In genomic region chr6:81242634-81243033, GRCh38 we compare ENCODE assay signal across 22 cellular contexts.
A peak's percentile ranks its signal among the peaks of the same experiment; 100 is the strongest.
DNase-seq lines count a peak whose midpoint lies in the region; ATAC-seq and TF ChIP-seq lines count a peak whose summit lies in the region.
"Had no signal": no experiment of that assay in that cellular context is flagged by ENCODE, and none has a peak within 500 bp of the region (broad histone marks: within the 10 kb centered on the region; RNA-seq: fewer than 3 reads in every experiment).

No MANE protein-coding gene starts in this region.

- no peak overlapping the region for H3K14ac ChIP-seq in mesenchymal stem cell (ENCODE audit: low read length in 2 of 2)

- H4K91ac ChIP-seq in mesenchymal stem cell (ENCODE audit: low read length), result no peak overlapping the region

- peak overlapping the region; percentile 67 for H3K27ac Mint-ChIP-seq in HFFc6
- H3K27ac Mint-ChIP-seq in naive thymus-derived CD8-positive, alpha-beta T cell, result no peak overlapping the region
- H3K27ac Mint-ChIP-seq: CD4-positive, CD25-positive, alpha-beta regulatory T cell had no signal

- H3K79me2 ChIP-seq in ACC112 (ENCODE audit: control insufficient read depth, insufficient read depth, low read length, unreplicated experiment), result no peaks in the 10 kb centered on the region

- no peak overlapping the region for H2BK15ac ChIP-seq in mesenchymal stem cell (ENCODE audit: low read depth, poor library complexity, severe bottlenecking)

- H2AK5ac ChIP-seq in mesenchymal stem cell (ENCODE audit: low read length, severe bottlenecking), result no peak overlapping the region

- H3K4me1 ChIP-seq in ACC112 (ENCODE audit: control insufficient read depth, insufficient read depth, low read length, unreplicated experiment) (peaks cover 8% of the 10 kb centered on the region), mesenchymal stem cell (ENCODE audit: control insufficient read depth, insufficient read depth, low read depth, low read length) (no peaks in the 10 kb centered on the region), stomach (no peaks in the 10 kb centered on the region)
- H3K4me1 ChIP-seq: SJSA1 had no signal

- no CpG with 5 or more reads among the region's 2 CpGs for WGBS in mesenchymal stem cell
- 86 to 93% (median 91%) methylated on average over 2 of the region's 2 CpGs for WGBS in stomach, 5 donors

- intact Hi-C loops in stomach (cut with DNase I; ENCODE audit: low total_unique reads), result no loop called here

- POLR2A ChIA-PET in naive thymus-derived CD8-positive, alpha-beta T cell (lab: Charles Lee), result no interaction called here

- TF ChIP-seq POLR2A in stomach (IDR thresholded peaks at IDR 0.05), result no peak

- ATAC-seq in naive thymus-derived CD8-positive, alpha-beta T cell, result no peak
- no peak for ATAC-seq in HG03432 (IDR thresholded peaks at IDR 0.05; ENCODE audit: unreplicated experiment)
- ATAC-seq: GM12878, HCT116, K562 had no signal

- no peak overlapping the region for H3K18ac ChIP-seq in mesenchymal stem cell (ENCODE audit: low read depth in 1 of 2, low read length in 2 of 2)

- peak overlapping the region; percentile 54 for H3K9ac ChIP-seq in mesenchymal stem cell (ENCODE audit: low read length)

- peak overlapping the region; percentile 30; the same call in 1 of the 2 replicates for H3K27ac ChIP-seq in ACC112 (ENCODE audit: low read depth, low read length)
- no peak overlapping the region for H3K27ac ChIP-seq in mesenchymal stem cell (ENCODE audit: low read length, poor library complexity, severe bottlenecking)
- no peak overlapping the region for H3K27ac ChIP-seq in stomach
- H3K27ac ChIP-seq: 22Rv1, SJSA1 had no signal

- no peak overlapping the region for H2BK5ac ChIP-seq in mesenchymal stem cell (ENCODE audit: low read depth, low read length, poor library complexity, severe bottlenecking)

- H3K27me3 ChIP-seq in ACC112 (ENCODE audit: insufficient read depth, low read length) (no peaks in the 10 kb centered on the region), mesenchymal stem cell (ENCODE audit: control insufficient read depth in 1 of 2, insufficient read depth in 1 of 2, low read length in 2 of 2) (no peaks in the 10 kb centered on the region), stomach (no peaks in the 10 kb centered on the region)
- H3K27me3 ChIP-seq: MG63, SJSA1 had no signal

- peak overlapping the region; percentile 13; the same call in 1 of the 2 replicates for H3K4me3 Mint-ChIP-seq in HFFc6
- H3K4me3 Mint-ChIP-seq in naive thymus-derived CD8-positive, alpha-beta T cell, result no peak overlapping the region
- H3K4me3 Mint-ChIP-seq: CD4-positive, CD25-positive, alpha-beta regulatory T cell had no signal

- H3K27me3 Mint-ChIP-seq in HFFc6 (ENCODE audit: insufficient read depth), result no peaks in the 10 kb centered on the region
- no peaks in the 10 kb centered on the region for H3K27me3 Mint-ChIP-seq in naive thymus-derived CD8-positive, alpha-beta T cell
- H3K27me3 Mint-ChIP-seq: CD4-positive, CD25-positive, alpha-beta regulatory T cell had no signal

- H4K8ac ChIP-seq in mesenchymal stem cell (ENCODE audit: low read length), result no peak overlapping the region

- TF ChIP-seq CTCF in HFFc6 (IDR thresholded peaks at IDR 0.05), result no peak
- no peak for TF ChIP-seq CTCF in astrocyte of the spinal cord (IDR thresholded peaks at IDR 0.05; ENCODE audit: low read depth, low read length)
- TF ChIP-seq CTCF in stomach (IDR thresholded peaks at IDR 0.05), result no peak

- no peak overlapping the region for H3K4me2 ChIP-seq in mesenchymal stem cell (ENCODE audit: low read length, poor library complexity, severe bottlenecking)

- peaks cover 6% of the 10 kb centered on the region for H3K36me3 Mint-ChIP-seq in HFFc6 (ENCODE audit: low read depth)
- H3K36me3 Mint-ChIP-seq in naive thymus-derived CD8-positive, alpha-beta T cell, result no peaks in the 10 kb centered on the region
- H3K36me3 Mint-ChIP-seq: CD4-positive, CD25-positive, alpha-beta regulatory T cell had no signal

- H2AFZ ChIP-seq in ACC112 (ENCODE audit: low read length, unreplicated experiment) (no peak overlapping the region), mesenchymal stem cell (ENCODE audit: low read depth, low read length) (no peak overlapping the region)

- no peak overlapping the region for H2BK12ac ChIP-seq in mesenchymal stem cell (ENCODE audit: low read length in 2 of 2)

- in situ Hi-C loops in astrocyte of the spinal cord (cut with HindIII; ENCODE audit: low sequenced_read_pairs), result no loop called here

- H2BK120ac ChIP-seq in mesenchymal stem cell (ENCODE audit: low read depth, low read length), result no peak overlapping the region

- DNase-seq in HFFc6 (peak; percentile 26), astrocyte of the spinal cord (ENCODE audit: low read depth, low spot score) (peak; percentile 45), mesenchymal stem cell (no peak), stomach (no peak), HUDEP-2 (lab: John Stamatoyannopoulos, UW; ENCODE audit: unreplicated experiment in 76 of 76) (no peak)
- DNase-seq in naive thymus-derived CD8-positive, alpha-beta T cell, result no peak
- DNase-seq: ACHN; CD4-positive, CD25-positive, alpha-beta regulatory T cell; GDM1; MG63; NCI-H2081; NCI-H2227 treated with DMSO at 0.1 percent for 48 hours; NCI-H526 treated with DMSO at 0.1 percent for 48 hours; Right ventricle myocardium superior; RPMI8226 had no signal

- H3K4me3 ChIP-seq in ACC112 (ENCODE audit: low read depth, low read length) (no peak overlapping the region), astrocyte of the spinal cord (ENCODE audit: low read depth, low read length) (no peak overlapping the region), mesenchymal stem cell (ENCODE audit: insufficient read depth in 1 of 2, low read depth in 1 of 2, low read length in 2 of 2) (no peak overlapping the region), stomach (no peak overlapping the region)
- H3K4me3 ChIP-seq: GM12878, K562, MG63, SJSA1 had no signal

- no peaks in the 10 kb centered on the region for H3K9me3 Mint-ChIP-seq in HFFc6
- H3K9me3 Mint-ChIP-seq in naive thymus-derived CD8-positive, alpha-beta T cell, result peaks cover 0 to 10% (median 3%) of the 10 kb centered on the region in 9 donors

- H3K79me1 ChIP-seq in mesenchymal stem cell (replicated peaks; ENCODE audit: low read length, poor library complexity, severe bottlenecking), result no peaks in the 10 kb centered on the region

- H3K23ac ChIP-seq in mesenchymal stem cell (ENCODE audit: low read length in 2 of 2), result no peak overlapping the region

- H3K36me3 ChIP-seq in ACC112 (ENCODE audit: insufficient read depth, low read length), result no peaks in the 10 kb centered on the region
- H3K36me3 ChIP-seq in mesenchymal stem cell (ENCODE audit: control insufficient read depth in 1 of 2, insufficient read depth in 2 of 2, low read depth in 1 of 2, low read length in 2 of 2), result no peaks in the 10 kb centered on the region
- no peaks in the 10 kb centered on the region for H3K36me3 ChIP-seq in stomach
- H3K36me3 ChIP-seq: MG63, SJSA1 had no signal

- no peak overlapping the region for H3K4ac ChIP-seq in mesenchymal stem cell (ENCODE audit: low read depth in 1 of 2, low read length in 2 of 2)

- H3K4me1 Mint-ChIP-seq in HFFc6 (ENCODE audit: low read depth), result peaks cover 52% of the 10 kb centered on the region
- H3K4me1 Mint-ChIP-seq in naive thymus-derived CD8-positive, alpha-beta T cell, result no peaks in the 10 kb centered on the region
- H3K4me1 Mint-ChIP-seq: CD4-positive, CD25-positive, alpha-beta regulatory T cell had no signal

- peaks cover 7% of the 10 kb centered on the region for H3K9me3 ChIP-seq in mesenchymal stem cell (ENCODE audit: control insufficient read depth, low read length)
- H3K9me3 ChIP-seq in stomach, result peaks cover 0 to 12% (median 4%) of the 10 kb centered on the region in 4 donors
- H3K9me3 ChIP-seq: MG63, SJSA1 had no signal

- no peak for TF ChIP-seq EP300 in stomach (IDR thresholded peaks at IDR 0.05)

Comparison
In these comparisons a context has a peak if more than half of its experiments do, and no peak if none do; other contexts are left out.
1. DNase-seq: peak in HFFc6 (single experiment) and astrocyte of the spinal cord (single experiment); none in mesenchymal stem cell (single experiment), naive thymus-derived CD8-positive, alpha-beta T cell (0 of 10), stomach (single experiment) and HUDEP-2 (0 of 76).